In the genomic region with DNA sequence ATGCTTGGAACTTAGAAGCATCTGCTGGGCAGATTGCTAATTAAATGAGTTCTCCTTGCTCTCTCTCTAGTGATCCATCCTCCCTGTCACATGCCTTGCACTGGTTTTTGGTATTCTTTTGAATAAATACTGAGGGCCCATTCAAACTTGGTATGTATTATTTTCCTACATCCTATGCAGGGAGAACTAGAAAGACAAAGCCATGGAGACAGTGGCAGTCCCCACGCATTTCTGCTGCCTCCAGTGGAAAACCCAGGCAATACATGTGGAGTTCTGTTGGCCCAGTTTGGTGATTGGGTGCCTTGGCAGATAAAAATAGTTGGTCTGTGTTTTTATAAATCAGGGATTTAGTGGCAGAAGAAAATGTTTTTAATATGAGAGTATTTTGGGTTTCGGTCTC, we compare ENCODE assay signal across 13 cellular contexts.
DNase-seq lines count a peak whose midpoint lies in the region; ATAC-seq and TF ChIP-seq lines count a peak whose summit lies in the region.
"Had no signal": no experiment of that assay in that cellular context is flagged by ENCODE, and none has a peak within 500 bp of the region (broad histone marks: within the 10 kb centered on the region; RNA-seq: fewer than 3 reads in every experiment).

No MANE protein-coding gene starts in this region.

- H3K4me1 ChIP-seq in OCI-LY7 (ENCODE audit: insufficient read depth, low read length, poor library complexity, severe bottlenecking) (no peaks in the 10 kb centered on the region), spleen (no peaks in the 10 kb centered on the region), aorta (ENCODE audit: control insufficient read depth in 1 of 2, insufficient read depth in 2 of 2, low read length in 2 of 2) (peaks cover 1 to 3% of the 10 kb centered on the region in 2 donors)

- TF ChIP-seq CTCF in OCI-LY7 (conservative IDR thresholded peaks at IDR 0.05; ENCODE audit: low read length) (peak; percentile 62), epithelial cell of esophagus (IDR thresholded peaks at IDR 0.05; ENCODE audit: insufficient read depth, low read depth, low read length, missing control alignments) (peak; percentile 28), progenitor cell of endocrine pancreas (IDR thresholded peaks at IDR 0.05; ENCODE audit: unreplicated experiment) (peak; percentile 27), osteocyte (IDR thresholded peaks at IDR 0.05) (no peak), spleen (IDR thresholded peaks at IDR 0.05 in 8 of 11, conservative IDR thresholded peaks at IDR 0.05 in 3 of 11) (no peak)

- TF ChIP-seq POLR2A in spleen (IDR thresholded peaks at IDR 0.05): no peak

- CTCF ChIA-PET in OCI-LY7 (lab: Charles Lee; ENCODE audit: unreplicated experiment): no interaction called here

- no peaks in the 10 kb centered on the region for H3K9me2 ChIP-seq in OCI-LY7 (ENCODE audit: insufficient read depth, low read length)

- no peak overlapping the region for H2AFZ ChIP-seq in OCI-LY7 (ENCODE audit: low read length)

- H3K4me1 Mint-ChIP-seq in progenitor cell of endocrine pancreas (ENCODE audit: low read depth): no peaks in the 10 kb centered on the region
- H3K4me1 Mint-ChIP-seq in osteocyte (ENCODE audit: unreplicated experiment): peaks cover 18% of the 10 kb centered on the region

- H3K4me3 ChIP-seq in OCI-LY7 (ENCODE audit: low read depth, low read length, poor library complexity, severe bottlenecking) (no peak overlapping the region), epithelial cell of esophagus (ENCODE audit: low read length) (no peak overlapping the region), spleen (no peak overlapping the region), aorta (ENCODE audit: low read length in 2 of 2) (no peak overlapping the region)

- no peak overlapping the region for H3K4me3 Mint-ChIP-seq in progenitor cell of endocrine pancreas (ENCODE audit: low read depth)
- no peak overlapping the region for H3K4me3 Mint-ChIP-seq in osteocyte (ENCODE audit: unreplicated experiment)
- H3K4me3 Mint-ChIP-seq: activated B cell treated with CpG ODN at 0.5 μM for 24 hours; central memory CD8-positive, alpha-beta T cell; memory B cell had no signal

- H4K20me1 ChIP-seq in OCI-LY7 (ENCODE audit: insufficient read depth, low read length): no peaks in the 10 kb centered on the region

- ATAC-seq in aorta (ENCODE audit: low FRiP score): no peak

- 95 to 100% (median 96%) methylated on average over 2 of the region's 2 CpGs for WGBS in spleen, 5 donors
- 62 to 65% methylated on average over 2 of the region's 2 CpGs for WGBS in aorta, 2 donors

- no peak overlapping the region for H3K27ac ChIP-seq in OCI-LY7 (ENCODE audit: low read depth, low read length, poor library complexity, severe bottlenecking)
- no peak overlapping the region for H3K27ac ChIP-seq in spleen
- no peak overlapping the region for H3K27ac ChIP-seq in aorta (ENCODE audit: low read depth in 1 of 2, low read length in 2 of 2)

- no peak overlapping the region for H3K4me2 ChIP-seq in OCI-LY7 (ENCODE audit: low read length)

- H3K27me3 ChIP-seq in spleen (replicated peaks in 1 of 7) (no peaks in the 10 kb centered on the region), aorta (ENCODE audit: control insufficient read depth in 1 of 2, insufficient read depth in 2 of 2, low read length in 1 of 2) (no peaks in the 10 kb centered on the region)

- no TSS peak for BruUV-seq in OCI-LY7 (replicated peaks; lab: Mats Ljungman, UMichigan)

- H3K9me3 ChIP-seq in OCI-LY7 (ENCODE audit: low read length): no peaks in the 10 kb centered on the region
- peaks cover 0 to 17% (median 5%) of the 10 kb centered on the region in 8 donors for H3K9me3 ChIP-seq in spleen
- H3K9me3 ChIP-seq in aorta (ENCODE audit: control insufficient read depth, low read length): no peaks in the 10 kb centered on the region

- H3K36me3 Mint-ChIP-seq in progenitor cell of endocrine pancreas (ENCODE audit: insufficient read depth): peaks cover 56% of the 10 kb centered on the region
- H3K36me3 Mint-ChIP-seq in osteocyte (ENCODE audit: unreplicated experiment): peaks cover 38% of the 10 kb centered on the region

- DNase-seq in NCI-H748 (lab: John Stamatoyannopoulos, UW; ENCODE audit: unreplicated experiment) (peak; percentile 10), NCI-H748 treated with DMSO at 0.1 percent for 48 hours (lab: John Stamatoyannopoulos, UW) (no peak), OCI-LY7 (ENCODE audit: low spot score) (no peak), epithelial cell of esophagus (ENCODE audit: low read depth) (no peak), progenitor cell of endocrine pancreas (ENCODE audit: low spot score, unreplicated experiment) (no peak), osteocyte (ENCODE audit: extremely low spot score, unreplicated experiment) (no peak), spleen (no peak), aorta (no peak)
- DNase-seq: activated B cell treated with CpG ODN at 0.5 μM for 24 hours, SHP77 had no signal

- H3K36me3 ChIP-seq in OCI-LY7 (ENCODE audit: insufficient read depth, low read length) (peaks cover 17% of the 10 kb centered on the region; the same call in 1 of the 2 replicates), spleen (peaks cover 0 to 57% (median 6%) of the 10 kb centered on the region in 6 donors), aorta (ENCODE audit: control insufficient read depth in 1 of 2, insufficient read depth in 2 of 2, low read length in 1 of 2) (peaks cover 0 to 5% of the 10 kb centered on the region in 2 donors)

- H3K79me2 ChIP-seq in OCI-LY7 (ENCODE audit: insufficient read depth, low read depth, low read length): no peaks in the 10 kb centered on the region

- peaks cover 28% of the 10 kb centered on the region for H3K9me3 Mint-ChIP-seq in progenitor cell of endocrine pancreas (ENCODE audit: low read depth)
- peaks cover 10% of the 10 kb centered on the region for H3K9me3 Mint-ChIP-seq in osteocyte (ENCODE audit: unreplicated experiment)

- POLR2A ChIA-PET in OCI-LY7 (lab: Charles Lee): no interaction called here

- H3K27ac Mint-ChIP-seq in progenitor cell of endocrine pancreas (no peak overlapping the region), osteocyte (ENCODE audit: unreplicated experiment) (no peak overlapping the region)
- H3K27ac Mint-ChIP-seq: activated B cell treated with CpG ODN at 0.5 μM for 24 hours; activated T-helper 2 cell treated with anti-CD3 and anti-CD28 coated beads, Interferon-gamma antibody, Interleukin-2, Interleukin-4, amounts not matched to agents 10 μg/mL and 5 μg/mL and 100 μg/mL, durations not matched to agents 14 hours and 24 hours and 36 hours; memory B cell had no signal

- H3K27me3 Mint-ChIP-seq in progenitor cell of endocrine pancreas (no peaks in the 10 kb centered on the region), osteocyte (ENCODE audit: unreplicated experiment) (no peaks in the 10 kb centered on the region)
- H3K27me3 Mint-ChIP-seq: activated B cell treated with CpG ODN at 0.5 μM for 24 hours; central memory CD8-positive, alpha-beta T cell; memory B cell had no signal

- intact Hi-C loops in OCI-LY7 (cut with micrococcal nuclease; ENCODE audit: unreplicated experiment) (no loop called here), spleen (cut with DNase I; ENCODE audit: low total_unique reads) (no loop called here), aorta (cut with DNase I) (no loop called here)

Comparison
In these comparisons a context has a peak if more than half of its experiments do, and no peak if none do; other contexts are left out.
1. CTCF ChIP-seq: peak in OCI-LY7 (single experiment), epithelial cell of esophagus (single experiment) and progenitor cell of endocrine pancreas (single experiment); none in osteocyte (single experiment) and spleen (0 of 11).